ENCODE assay signal across 9 cellular contexts in genomic region chr6:137341721-137342195, GRCh38.
A peak's percentile ranks its signal among the peaks of the same experiment; 100 is the strongest.
DNase-seq lines count a peak whose midpoint lies in the region; ATAC-seq and TF ChIP-seq lines count a peak whose summit lies in the region.
"Had no signal": no experiment of that assay in that cellular context is flagged by ENCODE, and none has a peak within 500 bp of the region (broad histone marks: within the 10 kb centered on the region; RNA-seq: fewer than 3 reads in every experiment).

No MANE protein-coding gene starts in this region.

- DNase-seq in ELR (ENCODE audit: low read depth) (peak; percentile 23), NCI-H1105 (lab: John Stamatoyannopoulos, UW) (peak; percentile 75), epithelial cell of proximal tubule (ENCODE audit: low read depth) (no peak), renal cortical epithelial cell (ENCODE audit: low read depth) (peak; percentile 39)
- DNase-seq in activated CD4-positive, alpha-beta T cell treated with anti-CD3 and anti-CD28 coated beads, Interleukin-2, amount 10 ng/mL, durations not matched to agents 24 days and 14 days: peak; percentile 82

- ATAC-seq in GM21360 (IDR thresholded peaks at IDR 0.05; ENCODE audit: unreplicated experiment) (no peak), GM21515 (IDR thresholded peaks at IDR 0.05; ENCODE audit: unreplicated experiment) (no peak), GM18861 (IDR thresholded peaks at IDR 0.05; ENCODE audit: unreplicated experiment) (no peak)

- peak; percentile 74 for TF ChIP-seq CTCF in epithelial cell of proximal tubule (conservative IDR thresholded peaks at IDR 0.05; ENCODE audit: low read depth, low read length)

- H3K4me3 Mint-ChIP-seq in activated CD4-positive, alpha-beta T cell treated with anti-CD3 and anti-CD28 coated beads, Interleukin-2, amount 10 ng/mL, durations not matched to agents 24 days and 14 days: peak overlapping the region; percentile 26

- intact Hi-C loops in activated CD4-positive, alpha-beta T cell treated with anti-CD3 and anti-CD28 coated beads, Interleukin-2, amount 10 ng/mL, durations not matched to agents 24 days and 14 days (cut with micrococcal nuclease): loop anchor here (1.0 kb wide), 3 partner anchors 74 to 300 kb away; no protein-coding TSS in a partner anchor

- no peaks in the 10 kb centered on the region for H3K36me3 Mint-ChIP-seq in activated CD4-positive, alpha-beta T cell treated with anti-CD3 and anti-CD28 coated beads, Interleukin-2, amount 10 ng/mL, durations not matched to agents 24 days and 14 days (ENCODE audit: low read depth)
- H3K36me3 Mint-ChIP-seq: activated naive CD4-positive, alpha-beta T cell treated with anti-CD3 and anti-CD28 coated beads, Interleukin-2, amount 50 U/mL, for 72 hours had no signal

- no peak overlapping the region for H3K27ac Mint-ChIP-seq in activated CD4-positive, alpha-beta T cell treated with anti-CD3 and anti-CD28 coated beads, Interleukin-2, amount 10 ng/mL, durations not matched to agents 24 days and 14 days

- H3K4me3 ChIP-seq in epithelial cell of proximal tubule (ENCODE audit: low read depth, low read length): no peak overlapping the region

- H3K9me3 Mint-ChIP-seq in activated CD4-positive, alpha-beta T cell treated with anti-CD3 and anti-CD28 coated beads, Interleukin-2, amount 10 ng/mL, durations not matched to agents 24 days and 14 days: no peaks in the 10 kb centered on the region
- H3K9me3 Mint-ChIP-seq: activated naive CD4-positive, alpha-beta T cell treated with anti-CD3 and anti-CD28 coated beads, Interleukin-2, amount 50 U/mL, for 72 hours had no signal

- peaks cover 13% of the 10 kb centered on the region for H3K4me1 Mint-ChIP-seq in activated CD4-positive, alpha-beta T cell treated with anti-CD3 and anti-CD28 coated beads, Interleukin-2, amount 10 ng/mL, durations not matched to agents 24 days and 14 days

- peaks cover 36% of the 10 kb centered on the region for H3K27me3 Mint-ChIP-seq in activated CD4-positive, alpha-beta T cell treated with anti-CD3 and anti-CD28 coated beads, Interleukin-2, amount 10 ng/mL, durations not matched to agents 24 days and 14 days
